In the genomic region with DNA sequence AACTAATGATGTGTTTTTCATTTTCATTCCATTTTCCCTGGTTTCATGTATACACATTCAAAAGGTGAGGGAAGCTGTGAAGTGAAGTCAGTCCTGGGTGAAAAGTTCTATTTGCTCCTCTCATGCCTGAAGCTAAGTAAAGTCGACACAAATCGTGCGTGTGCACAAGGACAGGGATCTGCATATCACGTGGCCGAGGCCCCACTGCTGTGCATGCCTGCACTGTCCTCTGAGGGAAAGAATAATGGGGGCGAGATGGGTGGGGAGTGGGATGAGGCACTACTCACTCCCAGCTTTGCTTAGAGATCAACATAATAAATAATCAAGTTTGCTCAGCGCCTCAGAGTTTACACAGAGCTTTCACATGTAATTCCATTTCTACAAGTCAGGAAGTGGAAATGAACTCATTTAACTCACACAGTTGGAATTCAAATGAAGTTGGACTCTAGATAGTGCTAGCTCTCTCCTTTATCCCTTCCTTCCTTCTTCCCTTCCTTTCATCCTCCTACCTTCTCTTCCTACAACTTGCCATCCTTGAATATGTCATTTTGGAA, we compare ENCODE assay signal across 18 cellular contexts. TPM values are rescaled to one million over a fixed set of nuclear protein-coding genes. Genes with fewer than 3 reads are reported as not detected.
DNase-seq lines count a peak whose midpoint lies in the region; ATAC-seq and TF ChIP-seq lines count a peak whose summit lies in the region.
"Had no signal": no experiment of that assay in that cellular context is flagged by ENCODE, and none has a peak within 500 bp of the region (broad histone marks: within the 10 kb centered on the region; RNA-seq: fewer than 3 reads in every experiment).

No MANE protein-coding gene starts in this region.

- TF ChIP-seq CTCF in HEK293 (tag by site-specific recombination; IDR thresholded peaks at IDR 0.05) (no peak), WTC11 (IDR thresholded peaks at IDR 0.05) (no peak), hepatocyte (IDR thresholded peaks at IDR 0.05; ENCODE audit: poor library complexity) (no peak), osteoblast (IDR thresholded peaks at IDR 0.05; ENCODE audit: extremely low read depth, low read depth, low read length) (no peak)

- H3K36me3 ChIP-seq in HEK293 (ENCODE audit: control insufficient read depth in 2 of 2, insufficient read depth in 1 of 2, low read length in 2 of 2) (no peaks in the 10 kb centered on the region), hepatocyte (replicated peaks; ENCODE audit: insufficient read depth, low read depth) (no peaks in the 10 kb centered on the region), osteoblast (ENCODE audit: insufficient read depth, low read length) (no peaks in the 10 kb centered on the region)

- no peaks in the 10 kb centered on the region for H4K20me1 ChIP-seq in hepatocyte (ENCODE audit: insufficient read depth, poor library complexity, severe bottlenecking)
- no peaks in the 10 kb centered on the region for H4K20me1 ChIP-seq in osteoblast (ENCODE audit: insufficient read depth, low read length)

- POLR2A ChIA-PET in HEK293 (lab: Yijun Ruan, JAX), result no interaction called here
- POLR2A ChIA-PET in WTC11 (lab: Charles Lee), result no interaction called here

- peaks cover 13% of the 10 kb centered on the region for H3K4me1 Mint-ChIP-seq in WTC11

- H3K36me3 Mint-ChIP-seq in WTC11, result no peaks in the 10 kb centered on the region
- H3K36me3 Mint-ChIP-seq: CD4-positive, CD25-positive, alpha-beta regulatory T cell had no signal

- H3K4me3 ChIP-seq in HEK293 (ENCODE audit: low read depth, low read length) (no peak overlapping the region), hepatocyte (no peak overlapping the region), osteoblast (ENCODE audit: insufficient read depth, low read length) (no peak overlapping the region)

- no peak overlapping the region for H3K27ac ChIP-seq in HEK293 (ENCODE audit: extremely low read depth, low read depth, low read length)
- H3K27ac ChIP-seq in hepatocyte, result peak overlapping the region; percentile 2
- H3K27ac ChIP-seq in osteoblast (ENCODE audit: low read depth, low read length), result no peak overlapping the region

- no peaks in the 10 kb centered on the region for H3K9me2 ChIP-seq in hepatocyte (replicated peaks; ENCODE audit: insufficient read depth)

- peaks cover 11% of the 10 kb centered on the region for H3K27me3 ChIP-seq in hepatocyte
- H3K27me3 ChIP-seq in osteoblast (ENCODE audit: insufficient read depth, low read length), result no peaks in the 10 kb centered on the region

- WGBS in hepatocyte (ENCODE audit: low lambda C conversion rate, missing lambda C conversion rate), result 36% methylated on average over 7 of the region's 7 CpGs

- peaks cover 21% of the 10 kb centered on the region for H3K27me3 Mint-ChIP-seq in WTC11 (ENCODE audit: low read depth)

- H3K27ac Mint-ChIP-seq in WTC11, result 0 out of 2 replicates have a peak overlapping the region, but pooled peaks have one; percentile 8
- H3K27ac Mint-ChIP-seq: CD4-positive, CD25-positive, alpha-beta regulatory T cell had no signal

- H2AFZ ChIP-seq in hepatocyte (no peak overlapping the region), osteoblast (ENCODE audit: low read length) (peak overlapping the region; percentile 0)

- DNase-seq in WTC11 (ENCODE audit: low spot score) (no peak), hepatocyte (ENCODE audit: low spot score) (peak; percentile 31), osteoblast (ENCODE audit: insufficient read length, low spot score, missing footprints) (no peak), NCI-H1417 treated with DMSO at 0.1 percent for 48 hours (lab: John Stamatoyannopoulos, UW) (no peak), cerebellum (ENCODE audit: low spot score) (no peak), amygdala (lab: John Stamatoyannopoulos, UW) (no peak)
- DNase-seq: CD4-positive, CD25-positive, alpha-beta regulatory T cell; DMS153; HCEC 1CT; KBM-7; MV-4-11; NCI-H1436 treated with DMSO at 0.1 percent for 48 hours; NCI-H2081 treated with DMSO at 0.1 percent for 48 hours; NCI-H524 had no signal

- H3K4me3 Mint-ChIP-seq in WTC11, result no peak overlapping the region
- H3K4me3 Mint-ChIP-seq: CD4-positive, CD25-positive, alpha-beta regulatory T cell had no signal

- H3K9me3 ChIP-seq in HEK293 (ENCODE audit: control insufficient read depth, insufficient read depth, low read depth, low read length), result no peaks in the 10 kb centered on the region
- no peaks in the 10 kb centered on the region for H3K9me3 ChIP-seq in hepatocyte (ENCODE audit: low read depth)
- no peaks in the 10 kb centered on the region for H3K9me3 ChIP-seq in osteoblast (ENCODE audit: low read depth, low read length)
- H3K9me3 ChIP-seq: Caco-2 had no signal

- H3K79me2 ChIP-seq in hepatocyte (no peaks in the 10 kb centered on the region), osteoblast (ENCODE audit: insufficient read depth, low read length) (no peaks in the 10 kb centered on the region)

- CTCF ChIA-PET in HEK293 (lab: Yijun Ruan, JAX), result no interaction called here
- CTCF ChIA-PET in WTC11 (lab: Charles Lee), result interaction anchor here (1.3 kb wide), 1 partner anchor 289 kb away, joined by 5 read pairs; no protein-coding TSS in a partner anchor

- H3K4me1 ChIP-seq in HEK293 (ENCODE audit: control insufficient read depth, insufficient read depth, low read length) (0 out of 2 replicates have a peak, but pooled peaks cover 6% of the 10 kb centered on the region), hepatocyte (ENCODE audit: insufficient read depth) (peaks cover 7% of the 10 kb centered on the region), osteoblast (ENCODE audit: insufficient read depth, low read length) (peaks cover 6% of the 10 kb centered on the region)

- no peaks in the 10 kb centered on the region for H3K9me3 Mint-ChIP-seq in WTC11

- H3K4me2 ChIP-seq in hepatocyte (peak overlapping the region; percentile 11), osteoblast (ENCODE audit: insufficient read depth, low read length) (no peak overlapping the region)

- ATAC-seq in WTC11, result no peak
- ATAC-seq in GM19328 (IDR thresholded peaks at IDR 0.05; ENCODE audit: unreplicated experiment), result no peak
- ATAC-seq: Panc1 had no signal

TF ChIP-seq in HEK293, 187 proteins besides CTCF, POLR2A, EP300 and RAD21:
- TF ChIP-seq ZNF132 (tag by site-specific recombination; IDR thresholded peaks at IDR 0.05; ENCODE audit: borderline replicate concordance) (no peak), KLF8 (tag by site-specific recombination; IDR thresholded peaks at IDR 0.05) (no peak), ZNF366 (tag by site-specific recombination; conservative IDR thresholded peaks at IDR 0.05) (0 out of 2 replicates have a peak, but pooled peaks have one; percentile 14)

TF ChIP-seq in WTC11, 78 proteins besides CTCF, POLR2A, EP300 and RAD21:
- TF ChIP-seq, protein P1, sequence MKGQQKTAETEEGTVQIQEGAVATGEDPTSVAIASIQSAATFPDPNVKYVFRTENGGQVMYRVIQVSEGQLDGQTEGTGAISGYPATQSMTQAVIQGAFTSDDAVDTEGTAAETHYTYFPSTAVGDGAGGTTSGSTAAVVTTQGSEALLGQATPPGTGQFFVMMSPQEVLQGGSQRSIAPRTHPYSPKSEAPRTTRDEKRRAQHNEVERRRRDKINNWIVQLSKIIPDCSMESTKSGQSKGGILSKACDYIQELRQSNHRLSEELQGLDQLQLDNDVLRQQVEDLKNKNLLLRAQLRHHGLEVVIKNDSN (CRISPR knock-in tag; IDR thresholded peaks at IDR 0.05), result peak; percentile 47; the same call in 1 of the 2 replicates
- TF ChIP-seq, protein P2, sequence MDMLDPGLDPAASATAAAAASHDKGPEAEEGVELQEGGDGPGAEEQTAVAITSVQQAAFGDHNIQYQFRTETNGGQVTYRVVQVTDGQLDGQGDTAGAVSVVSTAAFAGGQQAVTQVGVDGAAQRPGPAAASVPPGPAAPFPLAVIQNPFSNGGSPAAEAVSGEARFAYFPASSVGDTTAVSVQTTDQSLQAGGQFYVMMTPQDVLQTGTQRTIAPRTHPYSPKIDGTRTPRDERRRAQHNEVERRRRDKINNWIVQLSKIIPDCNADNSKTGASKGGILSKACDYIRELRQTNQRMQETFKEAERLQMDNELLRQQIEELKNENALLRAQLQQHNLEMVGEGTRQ (CRISPR knock-in tag; IDR thresholded peaks at IDR 0.05), result peak; percentile 73
- no peak for TF ChIP-seq ZNF423 (CRISPR knock-in tag; IDR thresholded peaks at IDR 0.05)

RNA-seq across cellular contexts. Expression of a gene that starts 5.1 kb away (rescaled TPM):
- total RNA-seq in WTC11 (2021) (8.6 to 11.1 TPM (median 9.2 TPM) in 3 replicates), hepatocyte (33.1 and 47.4 TPM in 2 replicates), osteoblast (84.7 and 89.3 TPM in 2 replicates), cerebellum (268 TPM)
- 26.1 and 32.6 TPM in 2 replicates for polyA plus RNA-seq in hepatocyte
